In genomic region chr5:11062379-11062778, GRCh38 we compare ENCODE assay signal across 17 cellular contexts.
A peak's percentile ranks its signal among the peaks of the same experiment; 100 is the strongest.
DNase-seq lines count a peak whose midpoint lies in the region; ATAC-seq and TF ChIP-seq lines count a peak whose summit lies in the region.
"Had no signal": no experiment of that assay in that cellular context is flagged by ENCODE, and none has a peak within 500 bp of the region (broad histone marks: within the 10 kb centered on the region; RNA-seq: fewer than 3 reads in every experiment).

No MANE protein-coding gene starts in this region.

- H3K4me3 Mint-ChIP-seq in neural progenitor cell, result no peak overlapping the region
- H3K4me3 Mint-ChIP-seq: natural killer cell had no signal

- H3K79me2 ChIP-seq in neural progenitor cell (ENCODE audit: low read depth), result no peaks in the 10 kb centered on the region

- no peak overlapping the region for H3K4me3 ChIP-seq in choroid plexus epithelial cell (ENCODE audit: low read depth, low read length)
- H3K4me3 ChIP-seq in neural progenitor cell, result no peak overlapping the region
- H3K4me3 ChIP-seq: gastrocnemius medialis, HAP-1, spleen, testis had no signal

- CTCF ChIA-PET in HEK293T (lab: Yijun Ruan, JAX), result no interaction called here

- no peak overlapping the region for H3K9ac ChIP-seq in neural progenitor cell

- no peak overlapping the region for H3K27ac Mint-ChIP-seq in neural progenitor cell
- H3K27ac Mint-ChIP-seq: natural killer cell, progenitor cell of endocrine pancreas had no signal

- no peaks in the 10 kb centered on the region for H3K9me3 ChIP-seq in neural progenitor cell (ENCODE audit: low read depth)
- H3K9me3 ChIP-seq: gastrocnemius medialis, HAP-1, testis had no signal

- no peak overlapping the region for H3K4me2 ChIP-seq in neural progenitor cell

- no peaks in the 10 kb centered on the region for H3K4me1 ChIP-seq in neural progenitor cell
- H3K4me1 ChIP-seq: gastrocnemius medialis, HAP-1, spleen, testis had no signal

- H3K27ac ChIP-seq in neural progenitor cell, result no peak overlapping the region
- H3K27ac ChIP-seq: gastrocnemius medialis, spleen, testis had no signal

- no peak overlapping the region for H2AFZ ChIP-seq in neural progenitor cell (replicated peaks)

- POLR2A ChIA-PET in HEK293T (lab: Yijun Ruan, JAX), result no interaction called here

- no peaks in the 10 kb centered on the region for H3K27me3 ChIP-seq in neural progenitor cell
- H3K27me3 ChIP-seq: gastrocnemius medialis, spleen, testis had no signal

- DNase-seq in EL, result peak; percentile 5
- DNase-seq in NCI-H69 (lab: John Stamatoyannopoulos, UW), result peak; percentile 37
- DNase-seq in choroid plexus epithelial cell (ENCODE audit: low read depth), result peak; percentile 5
- peak; percentile 15 for DNase-seq in neural progenitor cell (ENCODE audit: low spot score)
- no peak for DNase-seq in HCEC 1CT
- DNase-seq in epidermal melanocyte (ENCODE audit: insufficient read length, low spot score), result no peak
- no peak for DNase-seq in HEK293T (ENCODE audit: extremely low spot score)
- DNase-seq: amniotic stem cell, cortex of kidney, gastrocnemius medialis, natural killer cell, NCI-H1417, spleen, testis had no signal

- peaks cover 25% of the 10 kb centered on the region for H3K36me3 Mint-ChIP-seq in neural progenitor cell
- H3K36me3 Mint-ChIP-seq: natural killer cell had no signal

- peaks cover 16% of the 10 kb centered on the region for H3K9me3 Mint-ChIP-seq in neural progenitor cell
- H3K9me3 Mint-ChIP-seq: natural killer cell had no signal

- no peaks in the 10 kb centered on the region for H3K36me3 ChIP-seq in neural progenitor cell
- H3K36me3 ChIP-seq: gastrocnemius medialis, HAP-1, spleen had no signal

- H3K4me1 Mint-ChIP-seq in neural progenitor cell, result peaks cover 3% of the 10 kb centered on the region
- H3K4me1 Mint-ChIP-seq: natural killer cell had no signal

- no peak for ATAC-seq in GM21529 (IDR thresholded peaks at IDR 0.05; ENCODE audit: unreplicated experiment)
- ATAC-seq: gastrocnemius medialis, natural killer cell had no signal

- no peaks in the 10 kb centered on the region for H4K20me1 ChIP-seq in neural progenitor cell (ENCODE audit: low read depth)

- H3K27me3 Mint-ChIP-seq in neural progenitor cell (ENCODE audit: insufficient read depth, low read depth), result peaks cover 2% of the 10 kb centered on the region
- H3K27me3 Mint-ChIP-seq: progenitor cell of endocrine pancreas had no signal

- peaks cover 4% of the 10 kb centered on the region for H3F3A ChIP-seq in neural progenitor cell (ENCODE audit: low read depth)

- TF ChIP-seq CTCF in choroid plexus epithelial cell (conservative IDR thresholded peaks at IDR 0.05; ENCODE audit: low read depth, low read length), result no peak
- peak; percentile 11 for TF ChIP-seq CTCF in neural progenitor cell (IDR thresholded peaks at IDR 0.05)

TF ChIP-seq in HEK293T, 16 proteins besides CTCF, POLR2A, EP300 and RAD21:
- no peak for TF ChIP-seq FOXK2 (IDR thresholded peaks at IDR 0.05)
- no peak for TF ChIP-seq ELF4 (IDR thresholded peaks at IDR 0.05)
- TF ChIP-seq ZNF384 (IDR thresholded peaks at IDR 0.05), result no peak
- TF ChIP-seq BHLHE40 (IDR thresholded peaks at IDR 0.05; ENCODE audit: borderline replicate concordance), result no peak
- TF ChIP-seq HDGF (IDR thresholded peaks at IDR 0.05; ENCODE audit: borderline replicate concordance), result no peak
- no peak for TF ChIP-seq NFRKB (IDR thresholded peaks at IDR 0.05)
- TF ChIP-seq LEF1 (IDR thresholded peaks at IDR 0.05; ENCODE audit: borderline replicate concordance), result no peak
- TF ChIP-seq SP1 (IDR thresholded peaks at IDR 0.05), result no peak
- no peak for TF ChIP-seq FOXA1 (IDR thresholded peaks at IDR 0.05)
- TF ChIP-seq L3MBTL2 (conservative IDR thresholded peaks at IDR 0.05), result no peak
- TF ChIP-seq FOXM1 (IDR thresholded peaks at IDR 0.05; ENCODE audit: borderline replicate concordance), result no peak
- no peak for TF ChIP-seq TARDBP (IDR thresholded peaks at IDR 0.05)
- no peak for TF ChIP-seq SUZ12 (IDR thresholded peaks at IDR 0.05)
- no peak for TF ChIP-seq ARNT (IDR thresholded peaks at IDR 0.05)
- TF ChIP-seq CTBP1 (IDR thresholded peaks at IDR 0.05; ENCODE audit: borderline replicate concordance), result no peak

Comparison
In these comparisons a context has a peak if more than half of its experiments do, and no peak if none do; other contexts are left out.
1. DNase-seq: peak in EL (single experiment), NCI-H69 (single experiment), choroid plexus epithelial cell (single experiment) and neural progenitor cell (single experiment); none in HCEC 1CT (single experiment), epidermal melanocyte (single experiment) and HEK293T (single experiment).